8 cellular contexts compared by ENCODE assay signal in genomic region chr20:21102691-21103311, GRCh38. TPM values are rescaled to one million over a fixed set of nuclear protein-coding genes. Genes with fewer than 3 reads are reported as not detected.
A peak's percentile ranks its signal among the peaks of the same experiment; 100 is the strongest.
DNase-seq lines count a peak whose midpoint lies in the region; ATAC-seq and TF ChIP-seq lines count a peak whose summit lies in the region.

No MANE protein-coding gene starts in this region.

- H3K27ac ChIP-seq in MM.1S (ENCODE audit: low read length) (no peak overlapping the region), left lung (no peak overlapping the region)

- H3K4me1 Mint-ChIP-seq in activated naive CD8-positive, alpha-beta T cell treated with anti-CD3 and anti-CD28 coated beads, Interleukin-2, amount 50 U/mL, for 24 hours, result peaks cover 31% of the 10 kb centered on the region
- H3K4me1 Mint-ChIP-seq in stimulated activated naive CD8-positive, alpha-beta T cell treated with anti-CD3 and anti-CD28 coated beads, Interleukin-15, amount 100 ng/mL, for 72 hours, result peaks cover 62% of the 10 kb centered on the region

- peak overlapping the region; percentile 72 for H3K4me3 Mint-ChIP-seq in activated naive CD8-positive, alpha-beta T cell treated with anti-CD3 and anti-CD28 coated beads, Interleukin-2, amount 50 U/mL, for 24 hours
- peak overlapping the region; percentile 88 to 97 for H3K4me3 Mint-ChIP-seq in stimulated activated naive CD8-positive, alpha-beta T cell treated with anti-CD3 and anti-CD28 coated beads, Interleukin-15, amount 100 ng/mL, for 72 hours

- H3K9me3 ChIP-seq in MM.1S (replicated peaks; ENCODE audit: insufficient read depth, low read length) (no peaks in the 10 kb centered on the region), left lung (no peaks in the 10 kb centered on the region)

- TF ChIP-seq CTCF in GM12864 (IDR thresholded peaks at IDR 0.05; ENCODE audit: low read depth, low read length, missing control alignments) (no peak), MM.1S (IDR thresholded peaks at IDR 0.05; ENCODE audit: low read length) (no peak), left lung (IDR thresholded peaks at IDR 0.05) (no peak)

- H4K20me1 ChIP-seq in MM.1S (ENCODE audit: insufficient read depth, low read length), result no peaks in the 10 kb centered on the region

- no peak overlapping the region for H3K9ac ChIP-seq in MM.1S (ENCODE audit: low read length)

- H3K27me3 ChIP-seq in MM.1S (replicated peaks; ENCODE audit: insufficient read depth, low read length), result peaks cover 85% of the 10 kb centered on the region
- H3K27me3 ChIP-seq in left lung, result peaks cover 100% of the 10 kb centered on the region in 2 donors

- H3K36me3 Mint-ChIP-seq in activated naive CD8-positive, alpha-beta T cell treated with anti-CD3 and anti-CD28 coated beads, Interleukin-2, amount 50 U/mL, for 24 hours (ENCODE audit: low read depth), result no peaks in the 10 kb centered on the region

- DNase-seq in GM12864 (ENCODE audit: low read depth) (no peak), MM.1S (no peak), left lung (peak; percentile 53 to 87), NAMALWA (ENCODE audit: low spot score) (no peak), SW 1271 (lab: John Stamatoyannopoulos, UW) (no peak)
- peak; percentile 34 for DNase-seq in activated naive CD8-positive, alpha-beta T cell treated with anti-CD3 and anti-CD28 coated beads, Interleukin-2, amount 50 U/mL, for 24 hours
- DNase-seq in stimulated activated naive CD8-positive, alpha-beta T cell treated with anti-CD3 and anti-CD28 coated beads, Interleukin-15, amount 100 ng/mL, for 72 hours, result peak; percentile 39 to 41

- H3K27ac Mint-ChIP-seq in activated naive CD8-positive, alpha-beta T cell treated with anti-CD3 and anti-CD28 coated beads, Interleukin-2, amount 50 U/mL, for 24 hours, result no peak overlapping the region
- peak overlapping the region in 1 of 2 donors; percentile 78 for H3K27ac Mint-ChIP-seq in stimulated activated naive CD8-positive, alpha-beta T cell treated with anti-CD3 and anti-CD28 coated beads, Interleukin-15, amount 100 ng/mL, for 72 hours

- no peaks in the 10 kb centered on the region for H3K79me2 ChIP-seq in MM.1S (ENCODE audit: low read length)

- peak overlapping the region; percentile 11 for H3K4me3 ChIP-seq in GM12864 (ENCODE audit: low read depth, low read length)
- H3K4me3 ChIP-seq in MM.1S (ENCODE audit: low read length), result no peak overlapping the region
- H3K4me3 ChIP-seq in left lung, result peak overlapping the region in 1 of 2 donors; percentile 44

- no peaks in the 10 kb centered on the region for H3K9me2 ChIP-seq in MM.1S (replicated peaks; ENCODE audit: insufficient read depth, low read length)

- intact Hi-C loops in left lung (cut with DNase I), result no loop called here

- H3K36me3 ChIP-seq in MM.1S (replicated peaks; ENCODE audit: insufficient read depth, low read length) (no peaks in the 10 kb centered on the region), left lung (no peaks in the 10 kb centered on the region)

- H2AFZ ChIP-seq in MM.1S (ENCODE audit: low read length), result no peak overlapping the region

- H3K9me3 Mint-ChIP-seq in activated naive CD8-positive, alpha-beta T cell treated with anti-CD3 and anti-CD28 coated beads, Interleukin-2, amount 50 U/mL, for 24 hours, result no peaks in the 10 kb centered on the region
- no peaks in the 10 kb centered on the region for H3K9me3 Mint-ChIP-seq in stimulated activated naive CD8-positive, alpha-beta T cell treated with anti-CD3 and anti-CD28 coated beads, Interleukin-15, amount 100 ng/mL, for 72 hours

- peak; percentile 33 for ATAC-seq in activated naive CD8-positive, alpha-beta T cell treated with anti-CD3 and anti-CD28 coated beads, Interleukin-2, amount 50 U/mL, for 24 hours
- peak; percentile 72 for ATAC-seq in left lung
- ATAC-seq in stimulated activated naive CD8-positive, alpha-beta T cell treated with anti-CD3 and anti-CD28 coated beads, Interleukin-15, amount 100 ng/mL, for 72 hours, result peak; percentile 53
- ATAC-seq in HG02840 (IDR thresholded peaks at IDR 0.05; ENCODE audit: low FRiP score, unreplicated experiment), result no peak

- no peaks in the 10 kb centered on the region for H3F3A ChIP-seq in MM.1S (ENCODE audit: insufficient read depth, low read length)

- H3K27me3 Mint-ChIP-seq in activated naive CD8-positive, alpha-beta T cell treated with anti-CD3 and anti-CD28 coated beads, Interleukin-2, amount 50 U/mL, for 24 hours, result peaks cover 82% of the 10 kb centered on the region
- H3K27me3 Mint-ChIP-seq in stimulated activated naive CD8-positive, alpha-beta T cell treated with anti-CD3 and anti-CD28 coated beads, Interleukin-15, amount 100 ng/mL, for 72 hours, result peaks cover 92% of the 10 kb centered on the region

- H3K4me2 ChIP-seq in MM.1S (ENCODE audit: low read depth, low read length), result peak overlapping the region; percentile 28; the same call in 1 of the 2 replicates

- H3K4me1 ChIP-seq in MM.1S (ENCODE audit: low read length), result no peaks in the 10 kb centered on the region
- H3K4me1 ChIP-seq in left lung, result peaks cover 8 to 43% of the 10 kb centered on the region in 2 donors

RNA-seq across cellular contexts. Expression of gene LINC00237, which starts 3.4 kb away (rescaled TPM):
- not detected for total RNA-seq in left lung

RNA-seq across cellular contexts. Expression of gene KIZ, which starts 23.1 kb away (rescaled TPM):
- 10 to 100 TPM; 10.4 to 20.5 TPM for total RNA-seq in left lung

Comparison
In these comparisons a context has a peak if more than half of its experiments do, and no peak if none do; other contexts are left out.
1. DNase-seq: peak in activated naive CD8-positive, alpha-beta T cell treated with anti-CD3 and anti-CD28 coated beads, Interleukin-2, amount 50 U/mL, for 24 hours (single experiment), left lung (2 of 2) and stimulated activated naive CD8-positive, alpha-beta T cell treated with anti-CD3 and anti-CD28 coated beads, Interleukin-15, amount 100 ng/mL, for 72 hours (2 of 2); none in GM12864 (single experiment), MM.1S (single experiment), NAMALWA (single experiment) and SW 1271 (0 of 2).